1 cellular context compared by ENCODE assay signal in genomic region chr3:152097770-152098169, GRCh38.
TF ChIP-seq lines count a peak whose summit lies in the region.

No MANE protein-coding gene starts in this region.

TF ChIP-seq in GM23338, 12 proteins besides CTCF, POLR2A, EP300 and RAD21 (continued from another document):
- no peak for TF ChIP-seq ZNF462 (CRISPR knock-in tag; IDR thresholded peaks at IDR 0.05)
- no peak for TF ChIP-seq EZH2phosphoT487 (IDR thresholded peaks at IDR 0.05; ENCODE audit: unreplicated experiment)
- no peak for TF ChIP-seq EZH2 (IDR thresholded peaks at IDR 0.05; ENCODE audit: low read depth, unreplicated experiment)
- TF ChIP-seq REST (IDR thresholded peaks at IDR 0.05; ENCODE audit: unreplicated experiment), result no peak
- no peak for TF ChIP-seq ZNF331 (CRISPR knock-in tag; IDR thresholded peaks at IDR 0.05; ENCODE audit: low read depth)
